ENCODE assay signal across 9 cellular contexts in genomic region chr3:71579934-71580318, GRCh38. TPM values are rescaled to one million over a fixed set of nuclear protein-coding genes. Genes with fewer than 3 reads are reported as not detected.
DNase-seq lines count a peak whose midpoint lies in the region; ATAC-seq and TF ChIP-seq lines count a peak whose summit lies in the region.
"Had no signal": no experiment of that assay in that cellular context is flagged by ENCODE, and none has a peak within 500 bp of the region (broad histone marks: within the 10 kb centered on the region; RNA-seq: fewer than 3 reads in every experiment).

No MANE protein-coding gene starts in this region.

- peaks cover 41% of the 10 kb centered on the region for H3K4me1 ChIP-seq in PC-3 (ENCODE audit: insufficient read depth, low read length)
- H3K4me1 ChIP-seq in sigmoid colon = peaks cover 0 to 48% (median 33%) of the 10 kb centered on the region in 4 donors

- H4K20me1 ChIP-seq in PC-3 (ENCODE audit: low read length) = no peaks in the 10 kb centered on the region

- no peaks in the 10 kb centered on the region for H3K9me2 ChIP-seq in PC-3 (replicated peaks; ENCODE audit: low read length)

- no peak overlapping the region for H3K27ac ChIP-seq in PC-3 (ENCODE audit: low read length)
- peak overlapping the region; percentile 96 to 99 (median 98) for H3K27ac ChIP-seq in sigmoid colon
- H3K27ac ChIP-seq: C4-2B had no signal

- BruUV-seq in PC-3 (replicated peaks; lab: Mats Ljungman, UMichigan) = no TSS peak

- H3K36me3 ChIP-seq in PC-3 (ENCODE audit: low read depth, low read length) = no peaks in the 10 kb centered on the region
- H3K36me3 ChIP-seq in sigmoid colon = no peaks in the 10 kb centered on the region

- intact Hi-C loops in PC-3 (cut with micrococcal nuclease) = loop anchor here (1.0 to 10.0 kb wide), 8 partner anchors 48 to 1045 kb away; no protein-coding TSS in a partner anchor
- intact Hi-C loops in sigmoid colon (cut with DNase I) = loop anchor here (2.0 to 10.0 kb wide), 5 partner anchors 38 to 595 kb away; no protein-coding TSS in a partner anchor

- peak overlapping the region; percentile 91 for H3K4me3 ChIP-seq in PC-3 (ENCODE audit: low read length)
- no peak overlapping the region for H3K4me3 ChIP-seq in epithelial cell of esophagus (ENCODE audit: low read length)
- peak overlapping the region; percentile 16 to 96 (median 84) for H3K4me3 ChIP-seq in sigmoid colon

- WGBS in sigmoid colon, 2 donors = 13 to 30% methylated on average over 3 of the region's 3 CpGs

- H2AFZ ChIP-seq in PC-3 (ENCODE audit: low read length) = no peak overlapping the region

- POLR2A ChIA-PET in PC-3 (lab: Charles Lee; ENCODE audit: unreplicated experiment) = interaction anchor here (0.6 kb wide), 1 partner anchor 83 kb away, joined by 3 read pairs; no protein-coding TSS in a partner anchor

- peaks cover 45% of the 10 kb centered on the region for H3K79me2 ChIP-seq in PC-3 (ENCODE audit: low read length)

- no peaks in the 10 kb centered on the region for H3F3A ChIP-seq in PC-3 (ENCODE audit: low read length, unreplicated experiment)

- TF ChIP-seq POLR2A in sigmoid colon (IDR thresholded peaks at IDR 0.05) = no peak

- CTCF ChIA-PET in PC-3 (lab: Charles Lee) = no interaction called here

- TF ChIP-seq CTCF in PC-3 (conservative IDR thresholded peaks at IDR 0.05; ENCODE audit: low read depth, low read length) (no peak), epithelial cell of esophagus (IDR thresholded peaks at IDR 0.05; ENCODE audit: insufficient read depth, low read depth, low read length, missing control alignments) (no peak), sigmoid colon (IDR thresholded peaks at IDR 0.05) (no peak)

- peak; percentile 44 to 68 for DNase-seq in NCI-H524 (lab: John Stamatoyannopoulos, UW)
- DNase-seq in NCI-H524 treated with DMSO at 0.1 percent for 48 hours (lab: John Stamatoyannopoulos, UW) = no peak
- peak; percentile 63 for DNase-seq in PC-3
- DNase-seq in epithelial cell of esophagus (ENCODE audit: low read depth) = peak; percentile 30
- no peak for DNase-seq in sigmoid colon

- no peaks in the 10 kb centered on the region for H3K27me3 ChIP-seq in PC-3 (ENCODE audit: low read length)
- H3K27me3 ChIP-seq in sigmoid colon = no peaks in the 10 kb centered on the region

- ATAC-seq in PC-3 (no peak), GM21825 (IDR thresholded peaks at IDR 0.05; ENCODE audit: unreplicated experiment) (no peak), GM21576 (IDR thresholded peaks at IDR 0.05; ENCODE audit: unreplicated experiment) (no peak), GM18873 (IDR thresholded peaks at IDR 0.05; ENCODE audit: low FRiP score, unreplicated experiment) (no peak)

- H3K4me2 ChIP-seq in PC-3 (ENCODE audit: low read length) = peak overlapping the region; percentile 85

- no peaks in the 10 kb centered on the region for H3K9me3 ChIP-seq in PC-3 (ENCODE audit: low read length)
- no peaks in the 10 kb centered on the region for H3K9me3 ChIP-seq in sigmoid colon

- peak overlapping the region; percentile 83; the same call in 1 of the 2 replicates for H3K9ac ChIP-seq in PC-3 (ENCODE audit: low read length)

- TF ChIP-seq EP300 in sigmoid colon (IDR thresholded peaks at IDR 0.05) = no peak

RNA-seq across cellular contexts. Expression of gene FOXP1, which starts 3.6 kb away (rescaled TPM):
- total RNA-seq in PC-3 (2014; rRNA removed) = 35.3 and 36.0 TPM in 2 replicates
- total RNA-seq in sigmoid colon = 100 to 1,000 TPM; 139 to 232 (median 169) TPM
- polyA plus RNA-seq in sigmoid colon = 10 to 100 TPM; 13.8 to 32.9 (median 14.3) TPM

Comparison
In these comparisons a context has a peak if more than half of its experiments do, and no peak if none do; other contexts are left out.
1. DNase-seq: peak in NCI-H524 (2 of 2), PC-3 (single experiment) and epithelial cell of esophagus (single experiment); none in NCI-H524 treated with DMSO at 0.1 percent for 48 hours (single experiment) and sigmoid colon (single experiment).